In genomic region chr1:244614879-244615278, GRCh38 we compare ENCODE assay signal across 1 cellular context.
TF ChIP-seq lines count a peak whose summit lies in the region.

No MANE protein-coding gene starts in this region.

TF ChIP-seq in WTC11, 78 proteins besides CTCF, POLR2A, EP300 and RAD21 (continued from another document):
- TF ChIP-seq AR (CRISPR knock-in tag; IDR thresholded peaks at IDR 0.05): no peak
